Comparison of ENCODE assay signal across 12 cellular contexts in genomic region chr11:113771964-113772363, GRCh38. TPM values are rescaled to one million over a fixed set of nuclear protein-coding genes. Genes with fewer than 3 reads are reported as not detected.
DNase-seq lines count a peak whose midpoint lies in the region; ATAC-seq and TF ChIP-seq lines count a peak whose summit lies in the region.
"Had no signal": no experiment of that assay in that cellular context is flagged by ENCODE, and none has a peak within 500 bp of the region (broad histone marks: within the 10 kb centered on the region; RNA-seq: fewer than 3 reads in every experiment).

No MANE protein-coding gene starts in this region.

- ATAC-seq in right cardiac atrium (no peak), left ventricle myocardium superior (no peak), activated B cell treated with CpG ODN at 0.5 μM for 24 hours (ENCODE audit: low read depth) (no peak), thoracic aorta (ENCODE audit: insufficient number of reproducible peaks, low FRiP score, low read depth) (no peak), HG02938 (IDR thresholded peaks at IDR 0.05; ENCODE audit: unreplicated experiment) (no peak)

- H3K9me3 ChIP-seq in right cardiac atrium (ENCODE audit: control insufficient read depth, low read length), result no peaks in the 10 kb centered on the region
- no peaks in the 10 kb centered on the region for H3K9me3 ChIP-seq in iPS-20b (ENCODE audit: insufficient read depth, low read depth, low read length)
- H3K9me3 ChIP-seq in thoracic aorta, result no peaks in the 10 kb centered on the region
- no peaks in the 10 kb centered on the region for H3K9me3 ChIP-seq in prostate gland

- no peak for TF ChIP-seq CTCF in activated B cell treated with CpG ODN at 0.5 μM for 24 hours (IDR thresholded peaks at IDR 0.05)
- no peak for TF ChIP-seq CTCF in thoracic aorta (IDR thresholded peaks at IDR 0.05)
- TF ChIP-seq CTCF in prostate gland (IDR thresholded peaks at IDR 0.05), result no peak

- H3K4me1 Mint-ChIP-seq in activated B cell treated with CpG ODN at 0.5 μM for 24 hours, result peaks cover 23% of the 10 kb centered on the region

- intact Hi-C loops in right cardiac atrium (cut with DNase I), result no loop called here
- intact Hi-C loops in left ventricle myocardium superior (cut with micrococcal nuclease), result no loop called here
- intact Hi-C loops in activated B cell treated with CpG ODN at 0.5 μM for 24 hours (cut with micrococcal nuclease), result loop anchor here (2.0 to 10.0 kb wide), 6 partner anchors 25 to 1697 kb away; partner anchors contain the start of genes NKAPD1, PIH1D2 and REXO2
- intact Hi-C loops in prostate gland (cut with DNase I), result loop anchor here (10.0 kb wide), 1 partner anchor 103 kb away; the partner anchor contains the start of gene USP28

- H3K27ac ChIP-seq in right cardiac atrium (ENCODE audit: low read length) (no peak overlapping the region), iPS-20b (ENCODE audit: low read length) (no peak overlapping the region), thoracic aorta (no peak overlapping the region), prostate gland (no peak overlapping the region)

- H3K36me3 Mint-ChIP-seq in activated B cell treated with CpG ODN at 0.5 μM for 24 hours (ENCODE audit: low read depth), result peaks cover 30% of the 10 kb centered on the region

- no peak overlapping the region for H3K27ac Mint-ChIP-seq in activated B cell treated with CpG ODN at 0.5 μM for 24 hours

- POLR2A ChIA-PET in activated B cell treated with CpG ODN at 0.5 μM for 24 hours (lab: Charles Lee), result interaction anchor here (0.7 kb wide), 1 partner anchor 465 kb away, joined by 3 read pairs; no protein-coding TSS in a partner anchor

- no peak for TF ChIP-seq POLR2A in prostate gland (IDR thresholded peaks at IDR 0.05)

- H3K4me3 ChIP-seq in right cardiac atrium (ENCODE audit: low read length) (peak overlapping the region; percentile 65), iPS-20b (ENCODE audit: low read length) (peak overlapping the region; percentile 85; the same call in 1 of the 2 replicates), thoracic aorta (peak overlapping the region; percentile 82), prostate gland (no peak overlapping the region)

- DNase-seq in right cardiac atrium, result no peak
- no peak for DNase-seq in left ventricle myocardium superior
- DNase-seq in activated B cell treated with CpG ODN at 0.5 μM for 24 hours, result no peak
- DNase-seq in thoracic aorta (ENCODE audit: low spot score), result no peak
- no peak for DNase-seq in ACHN
- no peak for DNase-seq in prostate gland (ENCODE audit: low spot score)
- DNase-seq: activated CD8-positive, alpha-beta memory T cell treated with anti-CD3 and anti-CD28 coated beads, Interleukin-2, amount 50 U/mL, for 48 hours; NCI-H446 treated with DMSO at 0.1 percent for 48 hours had no signal

- in situ Hi-C loops in ACHN (cut with HindIII; ENCODE audit: low pct_ligation_motif_present, low pct_unique_long_range_greater_than_20kb, low sequenced_read_pairs), result no loop called here

- no peak overlapping the region for H3K9ac ChIP-seq in iPS-20b (ENCODE audit: low read depth, low read length)

- 76% methylated on average over 3 of the region's 3 CpGs for WGBS in right cardiac atrium
- WGBS in prostate gland, result 78% methylated on average over 3 of the region's 3 CpGs

- peaks cover 35% of the 10 kb centered on the region for H3K36me3 ChIP-seq in iPS-20b (ENCODE audit: insufficient read depth, low read depth, low read length)
- peaks cover 7% of the 10 kb centered on the region for H3K36me3 ChIP-seq in thoracic aorta
- H3K36me3 ChIP-seq in prostate gland, result no peaks in the 10 kb centered on the region

- CTCF ChIA-PET in activated B cell treated with CpG ODN at 0.5 μM for 24 hours (lab: Charles Lee), result interaction anchor here (0.8 kb wide), 1 partner anchor 489 kb away, joined by 3 read pairs; no protein-coding TSS in a partner anchor

- H3K9me3 Mint-ChIP-seq in activated B cell treated with CpG ODN at 0.5 μM for 24 hours, result no peaks in the 10 kb centered on the region

- H3K27me3 Mint-ChIP-seq in activated B cell treated with CpG ODN at 0.5 μM for 24 hours, result no peaks in the 10 kb centered on the region

- peaks cover 2% of the 10 kb centered on the region for H3K4me1 ChIP-seq in right cardiac atrium (ENCODE audit: control insufficient read depth, insufficient read depth, low read length)
- no peaks in the 10 kb centered on the region for H3K4me1 ChIP-seq in iPS-20b (ENCODE audit: insufficient read depth, low read length)
- peaks cover 11 to 13% of the 10 kb centered on the region in 2 donors for H3K4me1 ChIP-seq in thoracic aorta (ENCODE audit: control insufficient read depth in 1 of 2, low read depth in 2 of 2)
- no peaks in the 10 kb centered on the region for H3K4me1 ChIP-seq in prostate gland (replicated peaks)

- H3K27me3 ChIP-seq in right cardiac atrium (ENCODE audit: control insufficient read depth, insufficient read depth), result no peaks in the 10 kb centered on the region
- H3K27me3 ChIP-seq in iPS-20b (ENCODE audit: insufficient read depth, low read length), result peaks cover 11% of the 10 kb centered on the region; the same call in 1 of the 2 replicates
- no peaks in the 10 kb centered on the region for H3K27me3 ChIP-seq in thoracic aorta (replicated peaks; ENCODE audit: insufficient read depth)
- no peaks in the 10 kb centered on the region for H3K27me3 ChIP-seq in prostate gland (replicated peaks; ENCODE audit: insufficient read depth)

- H3K4me3 Mint-ChIP-seq in activated B cell treated with CpG ODN at 0.5 μM for 24 hours, result peak overlapping the region; percentile 98

RNA-seq across cellular contexts. Expression of gene ZW10, which starts 1.5 kb away (rescaled TPM):
- total RNA-seq in right cardiac atrium (10 to 100 TPM in 1 of 4 donors, 1 to 10 TPM in 3; 9.1 to 10.2 (median 9.5) TPM), left ventricle myocardium superior (10.7 TPM), activated B cell treated with CpG ODN at 0.5 μM for 24 hours (13.8 and 15.5 TPM in 2 replicates), thoracic aorta (10 to 100 TPM in 1 of 2 donors, 1 to 10 TPM in 1; 5.3 to 18.7 TPM), prostate gland (10 to 100 TPM; 10.2 to 11.6 TPM)
- polyA plus RNA-seq in right cardiac atrium, result 4.2 TPM

RNA-seq across cellular contexts. Expression of gene CLDN25, which starts 7.6 kb away (rescaled TPM):
- total RNA-seq in right cardiac atrium (not detected), left ventricle myocardium superior (not detected), activated B cell treated with CpG ODN at 0.5 μM for 24 hours (not detected in 2 replicates), thoracic aorta (not detected), prostate gland (not detected)
- polyA plus RNA-seq in right cardiac atrium, result not detected
- total RNA-seq: glomerular endothelial cell, subcutaneous adipose tissue had no signal

Comparison
In these comparisons a context has a peak if more than half of its experiments do, and no peak if none do; other contexts are left out.
1. H3K4me3 ChIP-seq: peak in right cardiac atrium (single experiment), iPS-20b (single experiment) and thoracic aorta (single experiment); none in prostate gland (0 of 2).
2. intact Hi-C loops: an anchor here in activated B cell treated with CpG ODN at 0.5 μM for 24 hours (2.0 to 10.0 kb wide) and prostate gland (10.0 kb wide); none called in right cardiac atrium and left ventricle myocardium superior.